ENCODE assay signal across 11 cellular contexts in genomic region chr4:98601719-98602118, GRCh38. TPM values are rescaled to one million over a fixed set of nuclear protein-coding genes. Genes with fewer than 3 reads are reported as not detected.
DNase-seq lines count a peak whose midpoint lies in the region; ATAC-seq, FAIRE-seq and TF ChIP-seq lines count a peak whose summit lies in the region.
"Had no signal": no experiment of that assay in that cellular context is flagged by ENCODE, and none has a peak within 500 bp of the region (broad histone marks: within the 10 kb centered on the region; RNA-seq: fewer than 3 reads in every experiment).

No MANE protein-coding gene starts in this region.

- no peaks in the 10 kb centered on the region for H3K36me3 ChIP-seq in HepG2 (replicated peaks in 1 of 2; ENCODE audit: control insufficient read depth in 1 of 2, insufficient read depth in 2 of 2, low read length in 2 of 2)
- H3K36me3 ChIP-seq: Peyer's patch, prostate gland had no signal

- POLR2A ChIA-PET in HepG2 (lab: Yijun Ruan, JAX): no interaction called here

- no peak overlapping the region for H2AFZ ChIP-seq in HepG2 (ENCODE audit: low read length)

- no peaks in the 10 kb centered on the region for H3K4me1 ChIP-seq in HepG2 (ENCODE audit: insufficient read depth, low read length)
- H3K4me1 ChIP-seq: Peyer's patch, prostate gland had no signal

- DNase-seq in renal cortical epithelial cell (ENCODE audit: low read depth): peak; percentile 65
- DNase-seq in HK-2 (ENCODE audit: unreplicated experiment): no peak
- no peak for DNase-seq in HepG2 (ENCODE audit: low spot score)
- DNase-seq in RPMI8226: no peak
- no peak for DNase-seq in NCI-H524 treated with DMSO at 0.1 percent for 48 hours (lab: John Stamatoyannopoulos, UW)
- DNase-seq: activated gamma-delta T cell treated with Interleukin-2 at 50 U/mL for 16 hours, Peyer's patch had no signal

- peaks cover 3% of the 10 kb centered on the region for H3K9me3 Mint-ChIP-seq in activated T-helper 17 cell treated with anti-CD3 and anti-CD28 coated beads, Interleukin-2, amount 50 U/mL, for 72 hours

- intact Hi-C loops in HepG2 (cut with micrococcal nuclease; ENCODE audit: unreplicated experiment): no loop called here

- H3K4me1 Mint-ChIP-seq in activated T-helper 17 cell treated with anti-CD3 and anti-CD28 coated beads, Interleukin-2, amount 50 U/mL, for 72 hours: peaks cover 47% of the 10 kb centered on the region

- no peak for TF ChIP-seq POLR2A in HepG2 (IDR thresholded peaks at IDR 0.05; ENCODE audit: insufficient read depth in 1 of 2, low read depth in 2 of 2, low read length in 2 of 2)

- no peak for TF ChIP-seq CTCF in HepG2 (CRISPR knock-in tag; IDR thresholded peaks at IDR 0.05)

- ATAC-seq in GM19025 (IDR thresholded peaks at IDR 0.05; ENCODE audit: low read depth, unreplicated experiment) (peak; percentile 60), HG03097 (IDR thresholded peaks at IDR 0.05; ENCODE audit: low FRiP score, unreplicated experiment) (peak; percentile 62), HepG2 (no peak)
- peak; percentile 75 for ATAC-seq in activated T-helper 17 cell treated with anti-CD3 and anti-CD28 coated beads, Interleukin-2, amount 50 U/mL, for 72 hours (replicated peaks)

- no peak overlapping the region for H3K9ac ChIP-seq in HepG2 (ENCODE audit: insufficient read depth, low read depth, low read length)

- no peak for TF ChIP-seq RAD21 in HepG2 (CRISPR knock-in tag; IDR thresholded peaks at IDR 0.05)

- H3K4me3 ChIP-seq in HepG2 (replicated peaks in 1 of 3; ENCODE audit: insufficient read depth in 1 of 3, low read depth in 2 of 3, low read length in 3 of 3): no peak overlapping the region
- H3K4me3 ChIP-seq: Peyer's patch, prostate gland had no signal

- no peaks in the 10 kb centered on the region for H3K27me3 ChIP-seq in HepG2 (ENCODE audit: control insufficient read depth in 1 of 2, insufficient read depth in 2 of 2, low read length in 2 of 2)
- H3K27me3 ChIP-seq: Peyer's patch had no signal

- peaks cover 8% of the 10 kb centered on the region for H3K36me3 Mint-ChIP-seq in activated T-helper 17 cell treated with anti-CD3 and anti-CD28 coated beads, Interleukin-2, amount 50 U/mL, for 72 hours (ENCODE audit: low read depth)

- H3K79me2 ChIP-seq in HepG2 (ENCODE audit: insufficient read depth, low read length): no peaks in the 10 kb centered on the region

- in situ Hi-C loops in HepG2 (cut with HindIII; ENCODE audit: extremely low pct_ligation_motif_present, low pct_unique_long_range_greater_than_20kb): no loop called here

- no peak overlapping the region for H3K4me2 ChIP-seq in HepG2 (ENCODE audit: low read depth, low read length)

- peak overlapping the region; percentile 80 for H3K27ac Mint-ChIP-seq in activated T-helper 17 cell treated with anti-CD3 and anti-CD28 coated beads, Interleukin-2, amount 50 U/mL, for 72 hours

- H3K9me3 ChIP-seq in HepG2 (ENCODE audit: low read length): no peaks in the 10 kb centered on the region
- H3K9me3 ChIP-seq: Peyer's patch, prostate gland had no signal

- peak overlapping the region; percentile 65 for H3K4me3 Mint-ChIP-seq in activated T-helper 17 cell treated with anti-CD3 and anti-CD28 coated beads, Interleukin-2, amount 50 U/mL, for 72 hours

- 11% methylated on average over 3 of the region's 3 CpGs for WGBS in HepG2 (ENCODE audit: low lambda C conversion rate)

- TF ChIP-seq EP300 in HepG2 (IDR thresholded peaks at IDR 0.05; ENCODE audit: low read depth in 2 of 2, low read length in 2 of 2) (no peak), HepG2 (CRISPR knock-in tag; IDR thresholded peaks at IDR 0.05; ENCODE audit: borderline replicate concordance) (no peak)

- no peak for FAIRE-seq in HepG2 (lab: Jason Lieb, UNC)

- CTCF ChIA-PET in HepG2 (lab: Yijun Ruan, JAX; ENCODE audit: low intra/inter-chr PET ratio, low total read pairs): no interaction called here

- H3K27me3 Mint-ChIP-seq in activated T-helper 17 cell treated with anti-CD3 and anti-CD28 coated beads, Interleukin-2, amount 50 U/mL, for 72 hours: no peaks in the 10 kb centered on the region

- no peak overlapping the region for H3K27ac ChIP-seq in HepG2 (ENCODE audit: extremely low read length, insufficient read depth, low read length)
- H3K27ac ChIP-seq: Peyer's patch, prostate gland had no signal

- no peaks in the 10 kb centered on the region for H4K20me1 ChIP-seq in HepG2 (ENCODE audit: insufficient read depth, low read length)

- no TSS peak for BruUV-seq in HepG2 (replicated peaks; lab: Mats Ljungman, UMichigan)

TF ChIP-seq in HepG2, 621 proteins besides CTCF, POLR2A, EP300 and RAD21 (continues in another document):
- no peak for TF ChIP-seq ZBTB8A (CRISPR knock-in tag; IDR thresholded peaks at IDR 0.05; ENCODE audit: borderline replicate concordance, low read depth)
- no peak for TF ChIP-seq ZFP82 (CRISPR knock-in tag; IDR thresholded peaks at IDR 0.05; ENCODE audit: borderline replicate concordance)
- no peak for TF ChIP-seq ZC3H4 (CRISPR knock-in tag; IDR thresholded peaks at IDR 0.05; ENCODE audit: borderline replicate concordance)
- no peak for TF ChIP-seq IKZF5 (CRISPR knock-in tag; IDR thresholded peaks at IDR 0.05)
- TF ChIP-seq ZNF121 (CRISPR knock-in tag; IDR thresholded peaks at IDR 0.05): no peak
- no peak for TF ChIP-seq ZNF143 (CRISPR knock-in tag; IDR thresholded peaks at IDR 0.05)
- no peak for TF ChIP-seq KLF16 (CRISPR knock-in tag; IDR thresholded peaks at IDR 0.05)
- no peak for TF ChIP-seq MLLT10 (CRISPR knock-in tag; IDR thresholded peaks at IDR 0.05)
- no peak for TF ChIP-seq ZNF598 (CRISPR knock-in tag; IDR thresholded peaks at IDR 0.05; ENCODE audit: borderline replicate concordance)
- TF ChIP-seq HNRNPK (IDR thresholded peaks at IDR 0.05; ENCODE audit: low read depth, low read length, poor library complexity, severe bottlenecking): no peak
- no peak for TF ChIP-seq ZNF616 (CRISPR knock-in tag; IDR thresholded peaks at IDR 0.05; ENCODE audit: low read depth)
- no peak for TF ChIP-seq ZNF605 (CRISPR knock-in tag; IDR thresholded peaks at IDR 0.05)
- TF ChIP-seq ZBTB26 (CRISPR knock-in tag; IDR thresholded peaks at IDR 0.05; ENCODE audit: borderline replicate concordance): no peak
- no peak for TF ChIP-seq ZNF772 (CRISPR knock-in tag; IDR thresholded peaks at IDR 0.05)
- TF ChIP-seq DBP (CRISPR knock-in tag; IDR thresholded peaks at IDR 0.05; ENCODE audit: not compliant biosample characterization): no peak
- TF ChIP-seq ZNF343 (CRISPR knock-in tag; IDR thresholded peaks at IDR 0.05): no peak
- no peak for TF ChIP-seq SP2 (CRISPR knock-in tag; IDR thresholded peaks at IDR 0.05)
- no peak for TF ChIP-seq NFRKB (IDR thresholded peaks at IDR 0.05)

RNA-seq across cellular contexts. Expression of gene TSPAN5, which starts 56.7 kb away (rescaled TPM):
- 10 to 100 TPM; 17.8 to 19.0 TPM for total RNA-seq in activated T-helper 17 cell treated with anti-CD3 and anti-CD28 coated beads, Interleukin-2, amount 50 U/mL, for 72 hours
- total RNA-seq in renal cortical epithelial cell: 12.2 and 28.4 TPM in 2 replicates
- total RNA-seq in HepG2 (2016; rRNA removed; fragmentation: Illumina TruSeq; extraction: Trizol): 0.18 and 0.20 TPM in 2 replicates
- 0.10 TPM in 1 of 2 replicates, not detected in the other for total RNA-seq in HepG2 (2016; cell fraction: cytosol; rRNA removed; fragmentation: Illumina TruSeq; extraction: Trizol; ENCODE audit: low read depth)
- total RNA-seq in HepG2 (2016; cell fraction: insoluble cytoplasmic fraction; rRNA removed; fragmentation: Illumina TruSeq; extraction: Trizol): 0.21 and 0.22 TPM in 2 replicates
- 0.09 and 0.14 TPM in 2 replicates for total RNA-seq in HepG2 (2016; cell fraction: membrane; rRNA removed; fragmentation: Illumina TruSeq; extraction: Trizol)
- total RNA-seq in HepG2 (2016; cell fraction: nucleus; rRNA removed; fragmentation: Illumina TruSeq; extraction: Trizol): 0.28 and 0.31 TPM in 2 replicates
- 0.47 and 0.53 TPM in 2 replicates for polyA plus RNA-seq in HepG2 (2011; rRNA removed)
- polyA plus RNA-seq in HepG2 (2011; cell fraction: cytosol; rRNA removed): 0.28 and 0.49 TPM in 2 replicates
- polyA plus RNA-seq in HepG2 (2011; cell fraction: nucleus; rRNA removed): 0.29 TPM in 2 replicates
- polyA plus RNA-seq in HepG2 (2012): 0.11 and 0.32 TPM in 2 replicates
- polyA plus RNA-seq in HepG2 (2016; cell fraction: cytosol; fragmentation: Illumina TruSeq; extraction: Trizol; ENCODE audit: low read depth): 0.02 TPM in 1 of 2 replicates, not detected in the other
- polyA plus RNA-seq in HepG2 (2016; cell fraction: insoluble cytoplasmic fraction; fragmentation: Illumina TruSeq; extraction: Trizol; ENCODE audit: low read depth): 0.14 and 0.21 TPM in 2 replicates
- polyA plus RNA-seq in HepG2 (2016; cell fraction: membrane; fragmentation: Illumina TruSeq; extraction: Trizol; ENCODE audit: low read depth): 0.05 and 0.06 TPM in 2 replicates
- 0.47 and 0.59 TPM in 2 replicates for polyA plus RNA-seq in HepG2 (2016; cell fraction: nucleus; fragmentation: Illumina TruSeq; extraction: Trizol; ENCODE audit: insufficient read depth, low read depth)
- 0.09 and 0.40 TPM in 2 replicates for polyA minus RNA-seq in HepG2 (2011; rRNA and poly(A)+ RNA removed; ENCODE audit: low replicate concordance)
- polyA minus RNA-seq in HepG2 (2011; cell fraction: cytosol; rRNA and poly(A)+ RNA removed): 0.26 and 0.40 TPM in 2 replicates
- 0.13 and 1.1 TPM in 2 replicates for polyA minus RNA-seq in HepG2 (2011; cell fraction: nucleus; rRNA and poly(A)+ RNA removed)

Comparison
In these comparisons a context has a peak if more than half of its experiments do, and no peak if none do; other contexts are left out.
1. RNA of gene TSPAN5, which starts 56.7 kb away (total RNA-seq): 12.2 to 28.4 TPM in renal cortical epithelial cell and 17.8 to 19.0 TPM in activated T-helper 17 cell treated with anti-CD3 and anti-CD28 coated beads, Interleukin-2, amount 50 U/mL, for 72 hours; 0.09 to 0.31 TPM in HepG2; every median in the first group is over 10 times any median in the second.